Comparison of ENCODE assay signal across 9 cellular contexts in the genomic region with DNA sequence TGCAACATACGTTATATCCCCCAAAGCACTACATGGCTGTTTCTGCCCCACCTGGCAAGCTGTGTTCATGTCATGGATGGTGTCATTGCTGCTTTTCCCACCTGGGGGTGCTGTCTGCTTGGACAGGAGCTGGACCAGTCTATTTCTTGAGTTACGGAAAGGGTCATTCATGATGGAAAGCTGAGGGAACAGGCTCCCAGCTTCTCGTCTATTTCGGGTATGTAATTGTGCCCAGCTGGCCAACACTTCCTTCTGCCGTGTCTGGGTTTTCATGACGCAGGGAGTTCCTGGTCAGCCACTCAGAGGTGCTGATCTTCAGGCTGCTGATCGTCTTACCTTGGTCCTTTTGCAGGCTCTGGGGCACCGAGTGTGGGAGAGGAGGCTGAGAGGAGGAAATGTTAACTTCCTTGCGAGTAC. TPM values are rescaled to one million over a fixed set of nuclear protein-coding genes. Genes with fewer than 3 reads are reported as not detected.
DNase-seq lines count a peak whose midpoint lies in the region; ATAC-seq, FAIRE-seq and TF ChIP-seq lines count a peak whose summit lies in the region.
"Had no signal": no experiment of that assay in that cellular context is flagged by ENCODE, and none has a peak within 500 bp of the region (broad histone marks: within the 10 kb centered on the region; RNA-seq: fewer than 3 reads in every experiment).

No MANE protein-coding gene starts in this region.

- no peak overlapping the region for H3K18ac ChIP-seq in IMR-90 (ENCODE audit: low read depth, low read length)

- H2BK120ac ChIP-seq in IMR-90 (ENCODE audit: low read depth, low read length), result no peak overlapping the region

- no peak overlapping the region; the same call in 1 of the 2 replicates for H2AK5ac ChIP-seq in IMR-90 (ENCODE audit: low read depth, low read length)

- no peak overlapping the region for H3K4me2 ChIP-seq in IMR-90 (ENCODE audit: low read depth, low read length)

- no peaks in the 10 kb centered on the region for H3K36me3 ChIP-seq in IMR-90 (ENCODE audit: control insufficient read depth, insufficient read depth, low read length)
- no peaks in the 10 kb centered on the region for H3K36me3 ChIP-seq in small intestine (ENCODE audit: control insufficient read depth in 2 of 2, insufficient read depth in 2 of 2, low read length in 2 of 2)
- H3K36me3 ChIP-seq: SJSA1 had no signal

- H3K36me3 Mint-ChIP-seq in activated CD4-positive, alpha-beta memory T cell treated with anti-CD3 and anti-CD28 coated beads for 36 hours, result no peaks in the 10 kb centered on the region

- FAIRE-seq in small intestine (lab: Jason Lieb, UNC), result no peak

- H3K4me1 ChIP-seq in IMR-90 (ENCODE audit: control insufficient read depth, insufficient read depth, low read length) (peaks cover 7% of the 10 kb centered on the region), small intestine (ENCODE audit: control insufficient read depth in 2 of 2, insufficient read depth in 1 of 2, low read depth in 1 of 2, low read length in 1 of 2) (no peaks in the 10 kb centered on the region)

- H3K9me3 Mint-ChIP-seq in activated CD4-positive, alpha-beta memory T cell treated with anti-CD3 and anti-CD28 coated beads for 36 hours, result no peaks in the 10 kb centered on the region

- no peak overlapping the region for H3K4ac ChIP-seq in IMR-90 (ENCODE audit: low read depth, low read length)

- intact Hi-C loops in IMR-90 (cut with micrococcal nuclease), result loop anchor here (5.0 kb wide), 1 partner anchor 137 kb away; no protein-coding TSS in a partner anchor
- intact Hi-C loops in activated CD4-positive, alpha-beta memory T cell treated with anti-CD3 and anti-CD28 coated beads for 36 hours (cut with micrococcal nuclease), result no loop called here
- intact Hi-C loops in left ventricle myocardium superior (cut with micrococcal nuclease), result no loop called here

- no peak overlapping the region for H4K91ac ChIP-seq in IMR-90 (ENCODE audit: insufficient read depth, low read depth, low read length)

- H3K4me3 ChIP-seq in IMR-90 (ENCODE audit: insufficient read depth, low read depth, low read length) (no peak overlapping the region), small intestine (ENCODE audit: low read depth in 1 of 2, low read length in 2 of 2) (no peak overlapping the region)
- H3K4me3 ChIP-seq: SJSA1 had no signal

- no TSS peak for BruUV-seq in IMR-90 (replicated peaks; lab: Mats Ljungman, UMichigan)

- POLR2A ChIA-PET in IMR-90 (lab: Charles Lee; ENCODE audit: unreplicated experiment), result no interaction called here
- POLR2A ChIA-PET in activated CD4-positive, alpha-beta memory T cell treated with anti-CD3 and anti-CD28 coated beads for 36 hours (lab: Charles Lee), result no interaction called here

- H3K56ac ChIP-seq in IMR-90 (ENCODE audit: extremely low read depth, insufficient read depth, low read length), result no peak overlapping the region

- H2BK20ac ChIP-seq in IMR-90 (ENCODE audit: low read depth, low read length), result no peak overlapping the region

- TF ChIP-seq CTCF in IMR-90 (conservative IDR thresholded peaks at IDR 0.05; ENCODE audit: low read depth, low read length), result peak; percentile 52

- H3K27ac ChIP-seq in IMR-90 (ENCODE audit: insufficient read depth, low read length) (no peak overlapping the region), small intestine (ENCODE audit: low read depth in 1 of 2, low read length in 1 of 2) (no peak overlapping the region)
- H3K27ac ChIP-seq: SJSA1 had no signal

- H2BK15ac ChIP-seq in IMR-90 (ENCODE audit: low read depth, low read length), result no peak overlapping the region

- dilution Hi-C loops in IMR-90 (cut with HindIII; ENCODE audit: low sequenced_read_pairs, unreplicated experiment), result no loop called here

- H3K4me3 Mint-ChIP-seq in activated CD4-positive, alpha-beta memory T cell treated with anti-CD3 and anti-CD28 coated beads for 36 hours, result no peak overlapping the region

- H4K8ac ChIP-seq in IMR-90 (ENCODE audit: low read depth in 2 of 2, low read length in 2 of 2), result no peak overlapping the region

- H3K27me3 Mint-ChIP-seq in activated CD4-positive, alpha-beta memory T cell treated with anti-CD3 and anti-CD28 coated beads for 36 hours, result peaks cover 18% of the 10 kb centered on the region

- no peaks in the 10 kb centered on the region for H3K27me3 ChIP-seq in IMR-90 (ENCODE audit: control insufficient read depth, insufficient read depth, low read length)
- H3K27me3 ChIP-seq in small intestine (ENCODE audit: control insufficient read depth in 2 of 2, insufficient read depth in 2 of 2, low read length in 2 of 2), result no peaks in the 10 kb centered on the region
- H3K27me3 ChIP-seq: SJSA1 had no signal

- H3K23ac ChIP-seq in IMR-90 (ENCODE audit: low read depth, low read length), result no peak overlapping the region

- H3K27ac Mint-ChIP-seq in activated CD4-positive, alpha-beta memory T cell treated with anti-CD3 and anti-CD28 coated beads for 36 hours, result no peak overlapping the region

- peak; percentile 36 for DNase-seq in EL
- peak; percentile 28 for DNase-seq in IMR-90
- peak; percentile 53 for DNase-seq in activated CD4-positive, alpha-beta memory T cell treated with anti-CD3 and anti-CD28 coated beads for 36 hours
- peak; percentile 59 for DNase-seq in left ventricle myocardium superior
- peak; percentile 28 for DNase-seq in small intestine
- DNase-seq in hepatic stellate cell (ENCODE audit: low spot score), result no peak

- H3K9me1 ChIP-seq in IMR-90 (ENCODE audit: insufficient read depth, low read length), result peaks cover 7% of the 10 kb centered on the region; the same call in 1 of the 2 replicates

- H2AFZ ChIP-seq in IMR-90 (replicated peaks; ENCODE audit: low read length, poor library complexity), result no peak overlapping the region

- H3K79me1 ChIP-seq in IMR-90 (ENCODE audit: low read depth in 1 of 2, low read length in 2 of 2), result no peaks in the 10 kb centered on the region

- H2AK9ac ChIP-seq in IMR-90 (replicated peaks; ENCODE audit: low read depth, low read length, poor library complexity), result no peak overlapping the region

- no peak overlapping the region for H4K5ac ChIP-seq in IMR-90 (ENCODE audit: low read depth, low read length)

- CTCF ChIA-PET in IMR-90 (lab: Yijun Ruan, JAX), result interaction anchor here (0.6 to 1.4 kb wide), 7 partner anchors 16 to 230 kb away, joined by 3 to 6 read pairs (median 3); no protein-coding TSS in a partner anchor
- CTCF ChIA-PET in activated CD4-positive, alpha-beta memory T cell treated with anti-CD3 and anti-CD28 coated beads for 36 hours (lab: Charles Lee), result interaction anchor here (0.6 to 1.7 kb wide), 11 partner anchors 8 to 424 kb away, joined by 3 to 18 read pairs (median 4); a partner anchor contains a TSS

- no peak for TF ChIP-seq POLR2A in IMR-90 (IDR thresholded peaks at IDR 0.05; ENCODE audit: low read depth, low read length)

- no peaks in the 10 kb centered on the region for H3K9me3 ChIP-seq in IMR-90 (ENCODE audit: control insufficient read depth, insufficient read depth, low read length)
- no peaks in the 10 kb centered on the region for H3K9me3 ChIP-seq in small intestine (ENCODE audit: control insufficient read depth, low read depth)
- H3K9me3 ChIP-seq: SJSA1 had no signal

- in situ Hi-C loops in IMR-90 (cut with MboI; ENCODE audit: low sequenced_read_pairs), result no loop called here

- H3K4me1 Mint-ChIP-seq in activated CD4-positive, alpha-beta memory T cell treated with anti-CD3 and anti-CD28 coated beads for 36 hours (ENCODE audit: low read depth), result peaks cover 4% of the 10 kb centered on the region

- no peak overlapping the region for H2BK5ac ChIP-seq in IMR-90 (ENCODE audit: low read depth, low read length, poor library complexity, severe bottlenecking)

- ATAC-seq in IMR-90 (ENCODE audit: low read depth) (no peak), left ventricle myocardium superior (peak; percentile 71), GM19023 (IDR thresholded peaks at IDR 0.05; ENCODE audit: unreplicated experiment) (no peak), HG03442 (IDR thresholded peaks at IDR 0.05; ENCODE audit: unreplicated experiment) (no peak)

- 49% methylated on average over 3 of the region's 9 CpGs; no CpG with 5 or more reads in 1 of the 2 experiments for WGBS in IMR-90 (ENCODE audit: extremely low coverage in 2 of 2, insufficient read length in 1 of 2), 2 experiments
- 32 to 37% (median 37%) methylated on average over 9 of the region's 9 CpGs for WGBS in small intestine, 3 donors

- TF ChIP-seq RAD21 in IMR-90 (IDR thresholded peaks at IDR 0.05; ENCODE audit: low read length), result peak; percentile 47

- no peak overlapping the region for H3K14ac ChIP-seq in IMR-90 (replicated peaks; ENCODE audit: low read depth, low read length)

- no peaks in the 10 kb centered on the region for H4K20me1 ChIP-seq in IMR-90 (ENCODE audit: insufficient read depth, low read length)

- no peak overlapping the region for H3K9ac ChIP-seq in IMR-90 (ENCODE audit: low read depth, low read length)

TF ChIP-seq in IMR-90, 13 proteins besides CTCF, POLR2A, EP300 and RAD21:
- TF ChIP-seq FOS (IDR thresholded peaks at IDR 0.05; ENCODE audit: low read depth, low read length) (no peak), SMC3 (IDR thresholded peaks at IDR 0.05; ENCODE audit: low read depth, low read length) (peak; percentile 39)

RNA-seq across cellular contexts. Expression of a gene that starts 8.6 kb away (rescaled TPM):
- not detected in 2 replicates for total RNA-seq in IMR-90 (2012; rRNA removed)
- not detected in 2 replicates for polyA plus RNA-seq in IMR-90 (2012; rRNA removed)
- polyA plus RNA-seq in IMR-90 (2012; cell fraction: cytosol; rRNA removed), result not detected in 2 replicates
- 0.08 TPM in 1 of 2 replicates, not detected in the other for polyA plus RNA-seq in IMR-90 (2012; cell fraction: nucleus; rRNA removed; ENCODE audit: low replicate concordance)
- total RNA-seq in activated CD4-positive, alpha-beta memory T cell treated with anti-CD3 and anti-CD28 coated beads for 36 hours, result not detected
- total RNA-seq in left ventricle myocardium superior, result not detected
- polyA plus RNA-seq in small intestine, result under 1 TPM in 1 of 3 donors, not detected in 2; 0.18 TPM
- total RNA-seq: SJSA1 had no signal
